Comparison of ENCODE assay signal across 34 cellular contexts in the genomic region with DNA sequence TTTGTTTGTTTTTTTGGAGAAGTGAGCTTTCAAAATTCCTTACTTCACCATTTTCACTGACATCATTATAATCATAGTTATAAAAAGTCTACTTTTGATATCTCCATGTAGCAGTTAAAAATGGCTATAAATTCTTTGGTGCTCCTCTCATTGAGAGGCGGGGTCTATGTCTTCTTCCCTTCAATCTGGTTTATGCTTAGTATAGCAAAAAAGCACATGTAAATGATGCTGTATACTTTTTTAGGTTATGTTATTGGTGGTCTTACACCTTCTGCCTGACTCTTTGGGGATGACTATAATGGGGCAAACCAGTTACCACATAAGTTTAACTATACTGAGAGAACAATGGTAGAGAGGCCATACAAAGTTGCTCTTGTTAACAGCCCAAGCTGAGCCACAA.
"Had no signal": no experiment of that assay in that cellular context is flagged by ENCODE, and none has a peak within 500 bp of the region (broad histone marks: within the 10 kb centered on the region; RNA-seq: fewer than 3 reads in every experiment).

No MANE protein-coding gene starts in this region.

- DNase-seq: Karpas-422, Kasumi-1, MG63, MM.1S, MV-4-11, NCI-H1048, NCI-H1092, NCI-H1092 treated with DMSO at 0.1 percent for 48 hours, NCI-H1105, NCI-H1105 treated with DMSO at 0.1 percent for 48 hours, NCI-H1417 treated with DMSO at 0.1 percent for 48 hours, NCI-H1436, NCI-H1436 treated with DMSO at 0.1 percent for 48 hours, NCI-H146, NCI-H1694, NCI-H1694 treated with DMSO at 0.1 percent for 48 hours, NCI-H187, NCI-H187 treated with DMSO at 0.1 percent for 48 hours, NCI-H1930, NCI-H2029, NCI-H2029 treated with DMSO at 0.1 percent for 48 hours, NCI-H2081, NCI-H2081 treated with DMSO at 0.1 percent for 48 hours, NCI-H2107, NCI-H2171, NCI-H2171 treated with DMSO at 0.1 percent for 48 hours, NCI-H2227 treated with DMSO at 0.1 percent for 48 hours, NCI-H226, NCI-H345, NCI-H446, NCI-H446 treated with DMSO at 0.1 percent for 48 hours, NCI-H510A, NCI-H510A treated with DMSO at 0.1 percent for 48 hours, NCI-H524 had no signal

- H3K36me3 ChIP-seq: MG63 had no signal

- H3K27me3 ChIP-seq: MG63 had no signal

- H3K4me3 ChIP-seq: MG63 had no signal
